Comparison of ENCODE assay signal across 22 cellular contexts in the genomic region with DNA sequence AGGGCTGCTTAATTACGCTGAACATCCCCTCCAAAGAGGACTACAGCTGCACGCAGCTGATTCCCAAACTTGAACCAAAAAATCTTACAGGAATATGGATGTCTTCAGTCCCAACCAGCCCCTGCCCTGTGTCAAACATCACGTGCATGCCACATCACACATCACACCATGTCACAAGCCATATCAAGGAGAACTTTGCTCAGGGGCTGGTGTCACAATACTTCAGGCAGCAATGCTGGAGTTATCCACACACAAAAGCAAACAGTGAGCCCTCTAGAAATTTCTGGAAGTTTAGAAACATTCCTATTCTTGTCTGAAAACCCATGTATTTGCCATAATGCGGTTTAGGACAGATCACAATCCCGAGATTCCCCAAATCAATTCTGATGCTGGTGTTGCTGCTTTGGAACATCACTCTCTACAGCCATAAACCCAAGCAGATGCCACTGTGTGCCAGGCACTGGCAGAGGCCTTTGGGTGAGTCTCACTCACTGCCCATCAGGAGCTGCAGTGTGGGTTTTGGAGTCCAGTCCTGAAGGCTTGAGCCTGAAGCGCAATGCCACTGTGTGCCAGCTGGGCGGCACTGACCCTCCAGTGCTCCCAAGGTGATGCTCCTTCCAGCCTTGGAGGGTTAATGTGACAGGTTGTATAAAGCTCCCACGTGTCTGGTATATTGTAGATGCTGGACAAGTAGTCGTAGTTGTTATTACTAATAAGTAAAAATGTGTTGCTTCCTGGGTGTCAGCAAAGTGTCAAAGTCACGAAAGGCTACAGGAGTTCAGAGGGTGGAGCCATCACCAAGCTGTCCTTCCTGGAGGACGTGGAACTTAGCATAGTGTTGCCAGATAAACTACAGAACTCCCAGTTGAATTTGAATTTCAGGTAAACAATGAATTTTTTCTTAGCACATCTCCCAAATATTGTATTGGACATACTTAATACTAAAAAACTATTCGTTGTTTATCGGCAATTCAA. TPM values are rescaled to one million over a fixed set of nuclear protein-coding genes. Genes with fewer than 3 reads are reported as not detected.
DNase-seq lines count a peak whose midpoint lies in the region; ATAC-seq, FAIRE-seq and TF ChIP-seq lines count a peak whose summit lies in the region.
"Had no signal": no experiment of that assay in that cellular context is flagged by ENCODE, and none has a peak within 500 bp of the region (broad histone marks: within the 10 kb centered on the region; RNA-seq: fewer than 3 reads in every experiment).

No MANE protein-coding gene starts in this region.

- H3K9me3 ChIP-seq in HCT116 (ENCODE audit: control insufficient read depth in 1 of 2, insufficient read depth in 1 of 2, low read depth in 1 of 2, low read length in 2 of 2) (no peaks in the 10 kb centered on the region), Peyer's patch (no peaks in the 10 kb centered on the region), small intestine (ENCODE audit: control insufficient read depth, low read depth) (no peaks in the 10 kb centered on the region)
- H3K9me3 ChIP-seq: SK-N-SH had no signal

- H3K4me3 ChIP-seq in HCT116 (replicated peaks in 1 of 2; ENCODE audit: low read depth in 1 of 2, low read length in 2 of 2), result no peak overlapping the region
- no peak overlapping the region for H3K4me3 ChIP-seq in Peyer's patch
- H3K4me3 ChIP-seq in small intestine (ENCODE audit: low read depth in 1 of 2, low read length in 2 of 2), result no peak overlapping the region
- H3K4me3 ChIP-seq: PC-9 had no signal

- RAD21 ChIA-PET in HCT116 (lab: Charles Lee; ENCODE audit: low non-redundant PET in 1 of 2, low total read pairs in 2 of 2, uncharacterized antibody in 2 of 2, unreplicated experiment in 2 of 2), result no interaction called here

- H3K36me3 ChIP-seq in HCT116 (ENCODE audit: control insufficient read depth in 1 of 2, insufficient read depth in 2 of 2, low read length in 2 of 2) (no peaks in the 10 kb centered on the region), Peyer's patch (no peaks in the 10 kb centered on the region), small intestine (ENCODE audit: control insufficient read depth in 2 of 2, insufficient read depth in 2 of 2, low read length in 2 of 2) (no peaks in the 10 kb centered on the region)

- ATAC-seq in HCT116, result peak; percentile 49; the same call in 1 of the 2 replicates
- peak; percentile 67 for ATAC-seq in left lobe of liver
- ATAC-seq: CD8-positive, alpha-beta T cell had no signal

- TF ChIP-seq RAD21 in HCT116 (IDR thresholded peaks at IDR 0.05; ENCODE audit: low read depth), result peak; percentile 14; the same call in 1 of the 2 replicates

- no peak overlapping the region for H2AFZ ChIP-seq in HCT116 (ENCODE audit: low read depth, low read length, poor library complexity, severe bottlenecking)
- H2AFZ ChIP-seq: PC-9 had no signal

- TF ChIP-seq POLR2A in HCT116 (IDR thresholded peaks at IDR 0.05; ENCODE audit: borderline replicate concordance, extremely low read depth, insufficient read depth, insufficient read length), result no peak
- TF ChIP-seq POLR2A in Peyer's patch (IDR thresholded peaks at IDR 0.05), result peak; percentile 10 to 54

- no peak for DNase-seq in HCT116 (ENCODE audit: low read depth, low spot score)
- peak in 2 of 3 donors; percentile 57 to 77 for DNase-seq in Peyer's patch
- peak; percentile 94 for DNase-seq in left lobe of liver (ENCODE audit: low spot score)
- DNase-seq in small intestine, result peak; percentile 89
- no peak for DNase-seq in NCI-H187 treated with DMSO at 0.1 percent for 48 hours (lab: John Stamatoyannopoulos, UW)
- no peak for DNase-seq in stimulated activated CD4-positive, alpha-beta T cell treated with anti-CD3 and anti-CD28 coated beads, Interleukin-4, amount 100 ng/mL, for 24 hours
- no peak for DNase-seq in activated T-cell treated with anti-CD3 and anti-CD28 coated beads for 4 hours
- DNase-seq: Calu3; CD8-positive, alpha-beta T cell; DMS153; Karpas-422; NCI-H1694; NCI-H2081 treated with DMSO at 0.1 percent for 48 hours; NCI-H446 treated with DMSO at 0.1 percent for 48 hours; NCI-H526 treated with DMSO at 0.1 percent for 48 hours; PC-9; SIG-M5; SK-N-SH had no signal

- POLR2A ChIA-PET in HCT116 (lab: Charles Lee), result no interaction called here

- no peaks in the 10 kb centered on the region for H3K79me2 ChIP-seq in HCT116 (ENCODE audit: insufficient read depth, low read length)

- CTCF ChIA-PET in HCT116 (lab: Charles Lee), result interaction anchor here (1.0 to 2.7 kb wide), 4 partner anchors 10 to 66 kb away, joined by 3 to 10 read pairs (median 5); a partner anchor contains a TSS

- no TSS peak for BruUV-seq in HCT116 (replicated peaks; lab: Mats Ljungman, UMichigan)

- no peak overlapping the region for H3K9ac ChIP-seq in HCT116 (ENCODE audit: low read length)
- H3K9ac ChIP-seq: SK-N-SH had no signal

- no peak for FAIRE-seq in small intestine (lab: Jason Lieb, UNC)
- FAIRE-seq: G401.6, GM12892, H1, HTR-8/SVneo had no signal

- H4K20me1 ChIP-seq in HCT116 (ENCODE audit: insufficient read depth), result no peaks in the 10 kb centered on the region

- H3K27me3 ChIP-seq in HCT116 (ENCODE audit: insufficient read depth, low read length) (no peaks in the 10 kb centered on the region), Peyer's patch (no peaks in the 10 kb centered on the region), small intestine (ENCODE audit: control insufficient read depth in 2 of 2, insufficient read depth in 2 of 2, low read length in 2 of 2) (no peaks in the 10 kb centered on the region)

- WGBS in small intestine, 3 donors, result 59 to 67% (median 59%) methylated on average over 13 of the region's 13 CpGs

- H3K4me1 ChIP-seq in HCT116 (ENCODE audit: control insufficient read depth in 1 of 2, insufficient read depth in 2 of 2, low read length in 2 of 2), result peaks cover 0 to 3% of the 10 kb centered on the region in 2 experiments; a peak in 1 of 4 replicates
- H3K4me1 ChIP-seq in Peyer's patch, result peaks cover 0 to 4% (median 0%) of the 10 kb centered on the region in 4 donors
- peaks cover 3 to 7% of the 10 kb centered on the region in 2 donors for H3K4me1 ChIP-seq in small intestine (ENCODE audit: control insufficient read depth in 2 of 2, insufficient read depth in 1 of 2, low read depth in 1 of 2, low read length in 1 of 2)

- intact Hi-C loops in HCT116 (cut with micrococcal nuclease), result no loop called here

- no peaks in the 10 kb centered on the region for H3K9me2 ChIP-seq in HCT116 (ENCODE audit: insufficient read depth)
- H3K9me2 ChIP-seq: SK-N-SH had no signal

- H3K4me2 ChIP-seq in HCT116 (ENCODE audit: low read length), result no peak overlapping the region
- H3K4me2 ChIP-seq: PC-9, SK-N-SH had no signal

- no peak overlapping the region for H3K27ac ChIP-seq in HCT116 (ENCODE audit: low read depth, low read length)
- H3K27ac ChIP-seq in Peyer's patch, result peak overlapping the region in 3 of 4 donors; percentile 57 to 93 (median 89)
- peak overlapping the region; percentile 36 to 82 for H3K27ac ChIP-seq in small intestine (ENCODE audit: low read depth in 1 of 2, low read length in 1 of 2)
- H3K27ac ChIP-seq: PC-9 had no signal

- TF ChIP-seq CTCF in HCT116 (IDR thresholded peaks at IDR 0.05 in 2 of 3, conservative IDR thresholded peaks at IDR 0.05 in 1 of 3; ENCODE audit: borderline replicate concordance in 1 of 3, insufficient read depth in 1 of 3, low read depth in 2 of 3, low read length in 2 of 3) (0 out of 6 replicates have a peak, but pooled peaks of 1 of the 3 experiments have one; percentile 10), Peyer's patch (IDR thresholded peaks at IDR 0.05) (peak in 3 of 6 experiments; percentile 11 to 36 (median 14))

TF ChIP-seq in HCT116, 20 proteins besides CTCF, POLR2A, EP300 and RAD21 (continues in another document):
- TF ChIP-seq ZFX (IDR thresholded peaks at IDR 0.05), result no peak
- TF ChIP-seq, protein P1, sequence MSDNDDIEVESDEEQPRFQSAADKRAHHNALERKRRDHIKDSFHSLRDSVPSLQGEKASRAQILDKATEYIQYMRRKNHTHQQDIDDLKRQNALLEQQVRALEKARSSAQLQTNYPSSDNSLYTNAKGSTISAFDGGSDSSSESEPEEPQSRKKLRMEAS (IDR thresholded peaks at IDR 0.05), result no peak
- no peak for TF ChIP-seq ELF1 (IDR thresholded peaks at IDR 0.05; ENCODE audit: borderline replicate concordance, low read depth)
- TF ChIP-seq, protein P2, sequence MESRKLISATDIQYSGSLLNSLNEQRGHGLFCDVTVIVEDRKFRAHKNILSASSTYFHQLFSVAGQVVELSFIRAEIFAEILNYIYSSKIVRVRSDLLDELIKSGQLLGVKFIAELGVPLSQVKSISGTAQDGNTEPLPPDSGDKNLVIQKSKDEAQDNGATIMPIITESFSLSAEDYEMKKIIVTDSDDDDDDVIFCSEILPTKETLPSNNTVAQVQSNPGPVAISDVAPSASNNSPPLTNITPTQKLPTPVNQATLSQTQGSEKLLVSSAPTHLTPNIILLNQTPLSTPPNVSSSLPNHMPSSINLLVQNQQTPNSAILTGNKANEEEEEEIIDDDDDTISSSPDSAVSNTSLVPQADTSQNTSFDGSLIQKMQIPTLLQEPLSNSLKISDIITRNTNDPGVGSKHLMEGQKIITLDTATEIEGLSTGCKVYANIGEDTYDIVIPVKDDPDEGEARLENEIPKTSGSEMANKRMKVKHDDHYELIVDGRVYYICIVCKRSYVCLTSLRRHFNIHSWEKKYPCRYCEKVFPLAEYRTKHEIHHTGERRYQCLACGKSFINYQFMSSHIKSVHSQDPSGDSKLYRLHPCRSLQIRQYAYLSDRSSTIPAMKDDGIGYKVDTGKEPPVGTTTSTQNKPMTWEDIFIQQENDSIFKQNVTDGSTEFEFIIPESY (IDR thresholded peaks at IDR 0.05; ENCODE audit: extremely low read depth, insufficient replicate concordance, low read length), result no peak

RNA-seq across cellular contexts. Expression of a gene that starts 20.1 kb away (rescaled TPM):
- total RNA-seq in HCT116 (2021; ENCODE audit: unreplicated experiment) (19.7 TPM), Peyer's patch (100 to 1,000 TPM in 3 of 4 donors, 10 to 100 TPM in 1; 13.2 to 166 (median 145) TPM), left lobe of liver (85.1 TPM)
- polyA plus RNA-seq in HCT116 (2012), result 31.3 and 39.6 TPM in 2 replicates
- polyA plus RNA-seq in small intestine, result 100 to 1,000 TPM in 2 of 3 donors, 10 to 100 TPM in 1; 50.6 to 166 (median 154) TPM

RNA-seq across cellular contexts. Expression of a gene that starts 28.1 kb away (rescaled TPM):
- total RNA-seq in HCT116 (2021; ENCODE audit: unreplicated experiment), result 49.9 TPM
- 60.4 and 63.6 TPM in 2 replicates for polyA plus RNA-seq in HCT116 (2012)
- total RNA-seq in Peyer's patch, result 10 to 100 TPM; 42.5 to 83.3 (median 46.7) TPM
- total RNA-seq in left lobe of liver, result 22.4 TPM
- 10 to 100 TPM; 44.6 to 99.5 (median 55.9) TPM for polyA plus RNA-seq in small intestine

RNA-seq across cellular contexts. Expression of a gene that starts 29.0 kb away (rescaled TPM):
- total RNA-seq in HCT116 (2021; ENCODE audit: unreplicated experiment), result 20.4 TPM
- polyA plus RNA-seq in HCT116 (2012), result 29.2 and 31.1 TPM in 2 replicates
- total RNA-seq in Peyer's patch, result 1 to 10 TPM; 2.3 to 8.7 (median 5.3) TPM
- 0.43 TPM for total RNA-seq in left lobe of liver
- polyA plus RNA-seq in small intestine, result 1 to 10 TPM; 2.0 to 7.0 (median 4.5) TPM

RNA-seq across cellular contexts. Expression of a gene that starts 32.7 kb away (rescaled TPM):
- total RNA-seq in HCT116 (2021; ENCODE audit: unreplicated experiment) (113 TPM), Peyer's patch (10 to 100 TPM; 33.5 to 89.2 (median 65.0) TPM), left lobe of liver (76.8 TPM)
- polyA plus RNA-seq in HCT116 (2012), result 188 and 190 TPM in 2 replicates
- polyA plus RNA-seq in small intestine, result 100 to 1,000 TPM; 215 to 306 (median 261) TPM

RNA-seq across cellular contexts. Expression of a gene that starts 44.1 kb away (rescaled TPM):
- total RNA-seq in HCT116 (2021; ENCODE audit: unreplicated experiment) (9.8 TPM), Peyer's patch (10 to 100 TPM in 3 of 4 donors, 1 to 10 TPM in 1; 2.5 to 39.6 (median 18.2) TPM), left lobe of liver (3.3 TPM)
- polyA plus RNA-seq in HCT116 (2012), result 9.0 and 10.9 TPM in 2 replicates
- polyA plus RNA-seq in small intestine, result 10 to 100 TPM; 16.8 to 17.5 (median 17.2) TPM

Comparison
In these comparisons a context has a peak if more than half of its experiments do, and no peak if none do; other contexts are left out.
1. DNase-seq: peak in Peyer's patch (2 of 3), left lobe of liver (single experiment) and small intestine (single experiment); none in HCT116 (single experiment), NCI-H187 treated with DMSO at 0.1 percent for 48 hours (single experiment), stimulated activated CD4-positive, alpha-beta T cell treated with anti-CD3 and anti-CD28 coated beads, Interleukin-4, amount 100 ng/mL, for 24 hours (single experiment) and activated T-cell treated with anti-CD3 and anti-CD28 coated beads for 4 hours (single experiment).